In genomic region chr1:26322042-26322331, GRCh38 we compare ENCODE assay signal across 25 cellular contexts. TPM values are rescaled to one million over a fixed set of nuclear protein-coding genes. Genes with fewer than 3 reads are reported as not detected.
A peak's percentile ranks its signal among the peaks of the same experiment; 100 is the strongest.
DNase-seq lines count a peak whose midpoint lies in the region; ATAC-seq and TF ChIP-seq lines count a peak whose summit lies in the region.
"Had no signal": no experiment of that assay in that cellular context is flagged by ENCODE, and none has a peak within 500 bp of the region (broad histone marks: within the 10 kb centered on the region; RNA-seq: fewer than 3 reads in every experiment).

No MANE protein-coding gene starts in this region.

- H3K4me1 ChIP-seq in OCI-LY1 (ENCODE audit: insufficient read depth, low read length, severe bottlenecking) (peaks cover 42% of the 10 kb centered on the region), stomach (peaks cover 0 to 24% (median 10%) of the 10 kb centered on the region in 4 donors)
- peaks cover 32% of the 10 kb centered on the region for H3K4me1 ChIP-seq in effector memory CD4-positive, alpha-beta T cell (ENCODE audit: control insufficient read depth, insufficient read depth, low read length, poor library complexity, severe bottlenecking)
- H3K4me1 ChIP-seq: foreskin keratinocyte, testis, uterus had no signal

- peaks cover 50% of the 10 kb centered on the region for H3K36me3 Mint-ChIP-seq in activated naive CD8-positive, alpha-beta T cell treated with anti-CD3 and anti-CD28 coated beads, Interleukin-2, amount 10 ng/mL, durations not matched to agents 7 days and 5 days
- H3K36me3 Mint-ChIP-seq in activated naive CD8-positive, alpha-beta T cell treated with anti-CD3 and anti-CD28 coated beads, Interleukin-2, amount 50 U/mL, for 24 hours (ENCODE audit: low read depth): peaks cover 28% of the 10 kb centered on the region
- H3K36me3 Mint-ChIP-seq in stimulated activated memory B cell treated with anti-CD40 and anti-IgM and Interleukin-4, amounts not matched to agents 10 μg/mL and 1 μg/mL and 100 μg/mL, for 72 hours: peaks cover 68% of the 10 kb centered on the region

- intact Hi-C loops in stomach (cut with DNase I; ENCODE audit: low total_unique reads): loop anchor here (5.0 kb wide), 2 partner anchors 35 to 50 kb away; no protein-coding TSS in a partner anchor

- H4K20me1 ChIP-seq in OCI-LY1 (ENCODE audit: insufficient read depth, low read length): no peaks in the 10 kb centered on the region

- no peaks in the 10 kb centered on the region for H3K9me2 ChIP-seq in OCI-LY1 (ENCODE audit: low read depth, low read length)
- H3K9me2 ChIP-seq: SK-N-SH had no signal

- no peak for TF ChIP-seq POLR2A in stomach (IDR thresholded peaks at IDR 0.05)

- POLR2A ChIA-PET in activated naive CD8-positive, alpha-beta T cell treated with anti-CD3 and anti-CD28 coated beads, Interleukin-2, amount 10 ng/mL, durations not matched to agents 7 days and 5 days (lab: Charles Lee): interaction anchor here (1.0 to 24.2 kb wide), 13 partner anchors 9 to 152 kb away, joined by 3 to 1079 read pairs (median 4); partner anchors contain the start of genes CEP85, SH3BGRL3, UBXN11 and ZNF593

- H3K9me3 Mint-ChIP-seq in activated naive CD8-positive, alpha-beta T cell treated with anti-CD3 and anti-CD28 coated beads, Interleukin-2, amount 10 ng/mL, durations not matched to agents 7 days and 5 days: no peaks in the 10 kb centered on the region
- no peaks in the 10 kb centered on the region for H3K9me3 Mint-ChIP-seq in activated naive CD8-positive, alpha-beta T cell treated with anti-CD3 and anti-CD28 coated beads, Interleukin-2, amount 50 U/mL, for 24 hours
- H3K9me3 Mint-ChIP-seq in stimulated activated memory B cell treated with anti-CD40 and anti-IgM and Interleukin-4, amounts not matched to agents 10 μg/mL and 1 μg/mL and 100 μg/mL, for 72 hours: no peaks in the 10 kb centered on the region
- H3K9me3 Mint-ChIP-seq: immature natural killer cell; mesothelial cell of epicardium; nephron progenitor cell; T-helper 2 cell treated with Interferon-gamma antibody and Interleukin-4, amounts not matched to agents 5 μg/mL and 100 μg/mL, for 36 hours had no signal

- H3K4me3 Mint-ChIP-seq in activated naive CD8-positive, alpha-beta T cell treated with anti-CD3 and anti-CD28 coated beads, Interleukin-2, amount 10 ng/mL, durations not matched to agents 7 days and 5 days: peak overlapping the region; percentile 34
- no peak overlapping the region for H3K4me3 Mint-ChIP-seq in activated naive CD8-positive, alpha-beta T cell treated with anti-CD3 and anti-CD28 coated beads, Interleukin-2, amount 50 U/mL, for 24 hours
- no peak overlapping the region for H3K4me3 Mint-ChIP-seq in stimulated activated memory B cell treated with anti-CD40 and anti-IgM and Interleukin-4, amounts not matched to agents 10 μg/mL and 1 μg/mL and 100 μg/mL, for 72 hours
- H3K4me3 Mint-ChIP-seq: mesothelial cell of epicardium, nephron progenitor cell had no signal

- H3K9me3 ChIP-seq in OCI-LY1 (ENCODE audit: low read length) (no peaks in the 10 kb centered on the region), stomach (no peaks in the 10 kb centered on the region)
- no peaks in the 10 kb centered on the region for H3K9me3 ChIP-seq in effector memory CD4-positive, alpha-beta T cell (ENCODE audit: control insufficient read depth, low read length)
- H3K9me3 ChIP-seq: left lung, psoas muscle, SK-N-SH, testis, uterus had no signal

- H3K4me3 ChIP-seq in OCI-LY1 (ENCODE audit: low read depth, low read length, poor library complexity, severe bottlenecking): no peak overlapping the region
- H3K4me3 ChIP-seq in effector memory CD4-positive, alpha-beta T cell (ENCODE audit: insufficient read depth, low read depth, low read length, poor library complexity, severe bottlenecking): no peak overlapping the region
- H3K4me3 ChIP-seq in stomach: no peak overlapping the region
- H3K4me3 ChIP-seq: hepatocyte, left lung, psoas muscle, testis, uterus had no signal

- no peak for DNase-seq in activated naive CD8-positive, alpha-beta T cell treated with anti-CD3 and anti-CD28 coated beads, Interleukin-2, amount 10 ng/mL, durations not matched to agents 7 days and 5 days
- no peak for DNase-seq in activated naive CD8-positive, alpha-beta T cell treated with anti-CD3 and anti-CD28 coated beads, Interleukin-2, amount 50 U/mL, for 24 hours
- no peak for DNase-seq in effector memory CD4-positive, alpha-beta T cell
- DNase-seq in NOMO-1 treated with dmso at 0.1 percent for 144 hours (lab: John Stamatoyannopoulos, UW; ENCODE audit: unreplicated experiment) (no peak), stomach (no peak), omental fat pad (ENCODE audit: low spot score) (no peak)
- DNase-seq: NCI-H2081 treated with DMSO at 0.1 percent for 48 hours had no signal

- peaks cover 32% of the 10 kb centered on the region for H3K4me1 Mint-ChIP-seq in activated naive CD8-positive, alpha-beta T cell treated with anti-CD3 and anti-CD28 coated beads, Interleukin-2, amount 10 ng/mL, durations not matched to agents 7 days and 5 days
- H3K4me1 Mint-ChIP-seq in activated naive CD8-positive, alpha-beta T cell treated with anti-CD3 and anti-CD28 coated beads, Interleukin-2, amount 50 U/mL, for 24 hours: peaks cover 49% of the 10 kb centered on the region
- peaks cover 52% of the 10 kb centered on the region for H3K4me1 Mint-ChIP-seq in stimulated activated memory B cell treated with anti-CD40 and anti-IgM and Interleukin-4, amounts not matched to agents 10 μg/mL and 1 μg/mL and 100 μg/mL, for 72 hours

- H3F3A ChIP-seq in OCI-LY1 (ENCODE audit: insufficient read depth, low read length): no peaks in the 10 kb centered on the region; the same call in 1 of the 2 replicates

- TF ChIP-seq CTCF in OCI-LY1 (IDR thresholded peaks at IDR 0.05; ENCODE audit: low read length): no peak
- no peak for TF ChIP-seq CTCF in stomach (IDR thresholded peaks at IDR 0.05)
- TF ChIP-seq CTCF in omental fat pad (IDR thresholded peaks at IDR 0.05): no peak

- H3K27me3 Mint-ChIP-seq in activated naive CD8-positive, alpha-beta T cell treated with anti-CD3 and anti-CD28 coated beads, Interleukin-2, amount 10 ng/mL, durations not matched to agents 7 days and 5 days: no peaks in the 10 kb centered on the region
- H3K27me3 Mint-ChIP-seq in activated naive CD8-positive, alpha-beta T cell treated with anti-CD3 and anti-CD28 coated beads, Interleukin-2, amount 50 U/mL, for 24 hours: no peaks in the 10 kb centered on the region
- no peaks in the 10 kb centered on the region for H3K27me3 Mint-ChIP-seq in stimulated activated memory B cell treated with anti-CD40 and anti-IgM and Interleukin-4, amounts not matched to agents 10 μg/mL and 1 μg/mL and 100 μg/mL, for 72 hours

- H3K27me3 ChIP-seq in OCI-LY1 (ENCODE audit: insufficient read depth, low read length) (no peaks in the 10 kb centered on the region), stomach (peaks cover 0 to 14% (median 0%) of the 10 kb centered on the region in 3 donors)
- H3K27me3 ChIP-seq in effector memory CD4-positive, alpha-beta T cell (replicated peaks; ENCODE audit: control insufficient read depth, insufficient read depth, low read length, poor library complexity, severe bottlenecking): no peaks in the 10 kb centered on the region
- H3K27me3 ChIP-seq: foreskin keratinocyte, hepatocyte, testis, uterus had no signal

- WGBS in stomach, 5 donors: 54 to 78% (median 75%) methylated on average over 5 to 10 of the region's 10 CpGs

- H3K79me2 ChIP-seq in OCI-LY1 (ENCODE audit: insufficient read depth, low read length): peaks cover 16% of the 10 kb centered on the region
- H3K79me2 ChIP-seq: hepatocyte had no signal

- H3K27ac Mint-ChIP-seq in activated naive CD8-positive, alpha-beta T cell treated with anti-CD3 and anti-CD28 coated beads, Interleukin-2, amount 10 ng/mL, durations not matched to agents 7 days and 5 days: peak overlapping the region; percentile 26
- H3K27ac Mint-ChIP-seq in activated naive CD8-positive, alpha-beta T cell treated with anti-CD3 and anti-CD28 coated beads, Interleukin-2, amount 50 U/mL, for 24 hours: no peak overlapping the region
- peak overlapping the region; percentile 97 for H3K27ac Mint-ChIP-seq in stimulated activated memory B cell treated with anti-CD40 and anti-IgM and Interleukin-4, amounts not matched to agents 10 μg/mL and 1 μg/mL and 100 μg/mL, for 72 hours
- H3K27ac Mint-ChIP-seq: mesothelial cell of epicardium, nephron progenitor cell had no signal

- TF ChIP-seq EP300 in stomach (IDR thresholded peaks at IDR 0.05): no peak

- H3K27ac ChIP-seq in OCI-LY1 (ENCODE audit: low read depth, low read length, poor library complexity, severe bottlenecking) (peak overlapping the region; percentile 9), stomach (no peak overlapping the region)
- peak overlapping the region; percentile 62 for H3K27ac ChIP-seq in effector memory CD4-positive, alpha-beta T cell (ENCODE audit: insufficient read depth, low read length, poor library complexity, severe bottlenecking)
- H3K27ac ChIP-seq: foreskin keratinocyte, hepatocyte, left lung, psoas muscle, testis, uterus, WERI-Rb-1 had no signal

- no peak for ATAC-seq in activated naive CD8-positive, alpha-beta T cell treated with anti-CD3 and anti-CD28 coated beads, Interleukin-2, amount 10 ng/mL, durations not matched to agents 7 days and 5 days (ENCODE audit: low read depth)
- ATAC-seq in activated naive CD8-positive, alpha-beta T cell treated with anti-CD3 and anti-CD28 coated beads, Interleukin-2, amount 50 U/mL, for 24 hours: no peak
- ATAC-seq in stimulated activated memory B cell treated with anti-CD40 and anti-IgM and Interleukin-4, amounts not matched to agents 10 μg/mL and 1 μg/mL and 100 μg/mL, for 72 hours: no peak
- ATAC-seq in omental fat pad (ENCODE audit: low FRiP score): no peak

- H2AFZ ChIP-seq in OCI-LY1 (ENCODE audit: low read length): no peak overlapping the region
- H2AFZ ChIP-seq: hepatocyte had no signal

- peak overlapping the region; percentile 36; the same call in 1 of the 2 replicates for H3K9ac ChIP-seq in OCI-LY1 (ENCODE audit: low read length)
- H3K9ac ChIP-seq: SK-N-SH had no signal

- no peak overlapping the region; the same call in 1 of the 2 replicates for H3K4me2 ChIP-seq in OCI-LY1 (ENCODE audit: low read length)
- H3K4me2 ChIP-seq: hepatocyte had no signal

- H3K36me3 ChIP-seq in OCI-LY1 (ENCODE audit: insufficient read depth, low read length) (peaks cover 49% of the 10 kb centered on the region), stomach (no peaks in the 10 kb centered on the region)
- H3K36me3 ChIP-seq in effector memory CD4-positive, alpha-beta T cell (ENCODE audit: control insufficient read depth, insufficient read depth, low read length): peaks cover 35% of the 10 kb centered on the region
- H3K36me3 ChIP-seq: uterus had no signal

RNA-seq across cellular contexts. Expression of gene CD52, which starts 4.2 kb away (rescaled TPM):
- total RNA-seq in activated naive CD8-positive, alpha-beta T cell treated with anti-CD3 and anti-CD28 coated beads, Interleukin-2, amount 10 ng/mL, durations not matched to agents 7 days and 5 days: 1,000 to 10,000 TPM; 1,078 to 1,088 TPM
- total RNA-seq in stomach (10 to 100 TPM in 2 of 5 donors, 1 to 10 TPM in 1, not detected in 2; 5.1 to 15.2 (median 10.7) TPM), omental fat pad (100 to 1,000 TPM in 1 of 4 donors, 10 to 100 TPM in 1, 1 to 10 TPM in 1, not detected in 1; 4.3 to 227 (median 13.2) TPM)
- 10 to 100 TPM; 27.3 to 68.2 (median 48.7) TPM for polyA plus RNA-seq in stomach
- total RNA-seq: cerebellum, MCF 10A, NCI-H460, RPMI7951 had no signal
- polyA plus RNA-seq: SK-N-SH had no signal

RNA-seq across cellular contexts. Expression of gene UBXN11, which starts 15.6 kb away (rescaled TPM):
- total RNA-seq in activated naive CD8-positive, alpha-beta T cell treated with anti-CD3 and anti-CD28 coated beads, Interleukin-2, amount 10 ng/mL, durations not matched to agents 7 days and 5 days: 10 to 100 TPM; 60.5 to 64.1 TPM
- 10 to 100 TPM in 3 of 5 donors, 1 to 10 TPM in 2; 7.3 to 12.9 (median 12.2) TPM for total RNA-seq in stomach
- polyA plus RNA-seq in stomach: 10 to 100 TPM; 14.4 to 26.3 (median 19.3) TPM
- total RNA-seq in omental fat pad: 10 to 100 TPM; 12.2 to 23.8 (median 17.7) TPM

RNA-seq across cellular contexts. Expression of gene CRYBG2, which starts 31.9 kb away (rescaled TPM):
- total RNA-seq in activated naive CD8-positive, alpha-beta T cell treated with anti-CD3 and anti-CD28 coated beads, Interleukin-2, amount 10 ng/mL, durations not matched to agents 7 days and 5 days: 10 to 100 TPM in 1 of 2 experiments, 1 to 10 TPM in 1; 7.9 to 10.3 TPM
- total RNA-seq in stomach (10 to 100 TPM in 1 of 5 donors, 1 to 10 TPM in 3, under 1 TPM in 1; 0.92 to 12.7 (median 2.3) TPM), omental fat pad (not detected)
- polyA plus RNA-seq in stomach: 10 to 100 TPM in 1 of 3 donors, 1 to 10 TPM in 1, under 1 TPM in 1; 0.15 to 66.8 (median 4.0) TPM
- total RNA-seq: RPMI7951 had no signal

RNA-seq across cellular contexts. Expression of gene SH3BGRL3, which starts 42.1 kb away (rescaled TPM):
- total RNA-seq in activated naive CD8-positive, alpha-beta T cell treated with anti-CD3 and anti-CD28 coated beads, Interleukin-2, amount 10 ng/mL, durations not matched to agents 7 days and 5 days: 100 to 1,000 TPM; 531 to 542 TPM
- total RNA-seq in stomach (100 to 1,000 TPM in 1 of 5 donors, 10 to 100 TPM in 3, 1 to 10 TPM in 1; 7.2 to 102 (median 29.5) TPM), omental fat pad (100 to 1,000 TPM in 1 of 4 donors, 10 to 100 TPM in 3; 42.4 to 124 (median 82.4) TPM)
- polyA plus RNA-seq in stomach: 100 to 1,000 TPM; 142 to 267 (median 227) TPM

RNA-seq across cellular contexts. Expression of gene ZNF683, which starts 50.6 kb away (rescaled TPM):
- 1 to 10 TPM; 9.3 to 9.9 TPM for total RNA-seq in activated naive CD8-positive, alpha-beta T cell treated with anti-CD3 and anti-CD28 coated beads, Interleukin-2, amount 10 ng/mL, durations not matched to agents 7 days and 5 days
- total RNA-seq in stomach: 1 to 10 TPM in 1 of 5 donors, not detected in 4; 3.6 TPM
- polyA plus RNA-seq in stomach: 1 to 10 TPM in 1 of 3 donors, under 1 TPM in 2; 0.25 to 1.5 (median 0.28) TPM
- total RNA-seq in omental fat pad: not detected
- total RNA-seq: cerebellum, foreskin keratinocyte, hepatocyte, MCF 10A, mesothelial cell of epicardium, NCI-H460, psoas muscle, RPMI7951, uterus had no signal
- polyA plus RNA-seq: foreskin keratinocyte, hepatocyte, SK-N-SH had no signal

Comparison
In these comparisons a context has a peak if more than half of its experiments do, and no peak if none do; other contexts are left out.
1. H3K27ac ChIP-seq: peak in OCI-LY1 (single experiment) and effector memory CD4-positive, alpha-beta T cell (single experiment); none in stomach (0 of 5).
2. RNA of gene CD52, which starts 4.2 kb away (total RNA-seq): 1,078 to 1,088 TPM in activated naive CD8-positive, alpha-beta T cell treated with anti-CD3 and anti-CD28 coated beads, Interleukin-2, amount 10 ng/mL, durations not matched to agents 7 days and 5 days; 4.3 to 227 TPM in omental fat pad and 5.1 to 15.2 TPM in stomach; every median in the first group is over 4 times any median in the second.